ENCODE assay signal across 1 cellular context in the genomic region with DNA sequence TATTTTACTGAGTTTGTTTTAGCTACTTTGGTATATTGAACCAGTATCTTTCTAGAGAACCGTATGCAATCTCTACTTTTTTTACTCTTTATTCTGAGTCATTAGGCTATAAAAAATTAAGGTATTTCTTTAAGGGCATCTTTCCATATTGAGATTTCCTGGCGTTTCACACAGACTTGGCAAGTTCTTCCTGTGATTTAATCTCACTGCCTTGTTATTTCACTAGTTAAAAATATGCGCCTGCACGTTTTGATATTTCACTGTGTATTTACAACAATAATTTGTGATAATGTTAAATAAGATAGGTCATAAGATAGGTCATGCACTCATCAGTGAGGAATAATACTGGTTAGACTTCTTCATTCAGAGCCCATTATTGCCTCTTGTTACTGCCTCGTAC.
TF ChIP-seq lines count a peak whose summit lies in the region.

No MANE protein-coding gene starts in this region.

TF ChIP-seq in H1, 55 proteins besides CTCF, POLR2A, EP300 and RAD21:
- TF ChIP-seq, protein P1, sequence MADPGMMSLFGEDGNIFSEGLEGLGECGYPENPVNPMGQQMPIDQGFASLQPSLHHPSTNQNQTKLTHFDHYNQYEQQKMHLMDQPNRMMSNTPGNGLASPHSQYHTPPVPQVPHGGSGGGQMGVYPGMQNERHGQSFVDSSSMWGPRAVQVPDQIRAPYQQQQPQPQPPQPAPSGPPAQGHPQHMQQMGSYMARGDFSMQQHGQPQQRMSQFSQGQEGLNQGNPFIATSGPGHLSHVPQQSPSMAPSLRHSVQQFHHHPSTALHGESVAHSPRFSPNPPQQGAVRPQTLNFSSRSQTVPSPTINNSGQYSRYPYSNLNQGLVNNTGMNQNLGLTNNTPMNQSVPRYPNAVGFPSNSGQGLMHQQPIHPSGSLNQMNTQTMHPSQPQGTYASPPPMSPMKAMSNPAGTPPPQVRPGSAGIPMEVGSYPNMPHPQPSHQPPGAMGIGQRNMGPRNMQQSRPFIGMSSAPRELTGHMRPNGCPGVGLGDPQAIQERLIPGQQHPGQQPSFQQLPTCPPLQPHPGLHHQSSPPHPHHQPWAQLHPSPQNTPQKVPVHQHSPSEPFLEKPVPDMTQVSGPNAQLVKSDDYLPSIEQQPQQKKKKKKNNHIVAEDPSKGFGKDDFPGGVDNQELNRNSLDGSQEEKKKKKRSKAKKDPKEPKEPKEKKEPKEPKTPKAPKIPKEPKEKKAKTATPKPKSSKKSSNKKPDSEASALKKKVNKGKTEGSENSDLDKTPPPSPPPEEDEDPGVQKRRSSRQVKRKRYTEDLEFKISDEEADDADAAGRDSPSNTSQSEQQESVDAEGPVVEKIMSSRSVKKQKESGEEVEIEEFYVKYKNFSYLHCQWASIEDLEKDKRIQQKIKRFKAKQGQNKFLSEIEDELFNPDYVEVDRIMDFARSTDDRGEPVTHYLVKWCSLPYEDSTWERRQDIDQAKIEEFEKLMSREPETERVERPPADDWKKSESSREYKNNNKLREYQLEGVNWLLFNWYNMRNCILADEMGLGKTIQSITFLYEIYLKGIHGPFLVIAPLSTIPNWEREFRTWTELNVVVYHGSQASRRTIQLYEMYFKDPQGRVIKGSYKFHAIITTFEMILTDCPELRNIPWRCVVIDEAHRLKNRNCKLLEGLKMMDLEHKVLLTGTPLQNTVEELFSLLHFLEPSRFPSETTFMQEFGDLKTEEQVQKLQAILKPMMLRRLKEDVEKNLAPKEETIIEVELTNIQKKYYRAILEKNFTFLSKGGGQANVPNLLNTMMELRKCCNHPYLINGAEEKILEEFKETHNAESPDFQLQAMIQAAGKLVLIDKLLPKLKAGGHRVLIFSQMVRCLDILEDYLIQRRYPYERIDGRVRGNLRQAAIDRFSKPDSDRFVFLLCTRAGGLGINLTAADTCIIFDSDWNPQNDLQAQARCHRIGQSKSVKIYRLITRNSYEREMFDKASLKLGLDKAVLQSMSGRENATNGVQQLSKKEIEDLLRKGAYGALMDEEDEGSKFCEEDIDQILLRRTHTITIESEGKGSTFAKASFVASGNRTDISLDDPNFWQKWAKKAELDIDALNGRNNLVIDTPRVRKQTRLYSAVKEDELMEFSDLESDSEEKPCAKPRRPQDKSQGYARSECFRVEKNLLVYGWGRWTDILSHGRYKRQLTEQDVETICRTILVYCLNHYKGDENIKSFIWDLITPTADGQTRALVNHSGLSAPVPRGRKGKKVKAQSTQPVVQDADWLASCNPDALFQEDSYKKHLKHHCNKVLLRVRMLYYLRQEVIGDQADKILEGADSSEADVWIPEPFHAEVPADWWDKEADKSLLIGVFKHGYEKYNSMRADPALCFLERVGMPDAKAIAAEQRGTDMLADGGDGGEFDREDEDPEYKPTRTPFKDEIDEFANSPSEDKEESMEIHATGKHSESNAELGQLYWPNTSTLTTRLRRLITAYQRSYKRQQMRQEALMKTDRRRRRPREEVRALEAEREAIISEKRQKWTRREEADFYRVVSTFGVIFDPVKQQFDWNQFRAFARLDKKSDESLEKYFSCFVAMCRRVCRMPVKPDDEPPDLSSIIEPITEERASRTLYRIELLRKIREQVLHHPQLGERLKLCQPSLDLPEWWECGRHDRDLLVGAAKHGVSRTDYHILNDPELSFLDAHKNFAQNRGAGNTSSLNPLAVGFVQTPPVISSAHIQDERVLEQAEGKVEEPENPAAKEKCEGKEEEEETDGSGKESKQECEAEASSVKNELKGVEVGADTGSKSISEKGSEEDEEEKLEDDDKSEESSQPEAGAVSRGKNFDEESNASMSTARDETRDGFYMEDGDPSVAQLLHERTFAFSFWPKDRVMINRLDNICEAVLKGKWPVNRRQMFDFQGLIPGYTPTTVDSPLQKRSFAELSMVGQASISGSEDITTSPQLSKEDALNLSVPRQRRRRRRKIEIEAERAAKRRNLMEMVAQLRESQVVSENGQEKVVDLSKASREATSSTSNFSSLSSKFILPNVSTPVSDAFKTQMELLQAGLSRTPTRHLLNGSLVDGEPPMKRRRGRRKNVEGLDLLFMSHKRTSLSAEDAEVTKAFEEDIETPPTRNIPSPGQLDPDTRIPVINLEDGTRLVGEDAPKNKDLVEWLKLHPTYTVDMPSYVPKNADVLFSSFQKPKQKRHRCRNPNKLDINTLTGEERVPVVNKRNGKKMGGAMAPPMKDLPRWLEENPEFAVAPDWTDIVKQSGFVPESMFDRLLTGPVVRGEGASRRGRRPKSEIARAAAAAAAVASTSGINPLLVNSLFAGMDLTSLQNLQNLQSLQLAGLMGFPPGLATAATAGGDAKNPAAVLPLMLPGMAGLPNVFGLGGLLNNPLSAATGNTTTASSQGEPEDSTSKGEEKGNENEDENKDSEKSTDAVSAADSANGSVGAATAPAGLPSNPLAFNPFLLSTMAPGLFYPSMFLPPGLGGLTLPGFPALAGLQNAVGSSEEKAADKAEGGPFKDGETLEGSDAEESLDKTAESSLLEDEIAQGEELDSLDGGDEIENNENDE (IDR thresholded peaks at IDR 0.05; ENCODE audit: insufficient replicate concordance, low read length): no peak
- TF ChIP-seq JUND (IDR thresholded peaks at IDR 0.05; ENCODE audit: low read length) (no peak), GABPA (IDR thresholded peaks at IDR 0.05; ENCODE audit: borderline replicate concordance, insufficient read depth, low read length) (no peak), SP2 (IDR thresholded peaks at IDR 0.05; ENCODE audit: low read length) (no peak), JUN (IDR thresholded peaks at IDR 0.05; ENCODE audit: low read depth, low read length) (no peak), SAP30 (IDR thresholded peaks at IDR 0.05; ENCODE audit: insufficient read depth, insufficient replicate concordance, low read length) (no peak)
